ENCODE assay signal across 1 cellular context in the genomic region with DNA sequence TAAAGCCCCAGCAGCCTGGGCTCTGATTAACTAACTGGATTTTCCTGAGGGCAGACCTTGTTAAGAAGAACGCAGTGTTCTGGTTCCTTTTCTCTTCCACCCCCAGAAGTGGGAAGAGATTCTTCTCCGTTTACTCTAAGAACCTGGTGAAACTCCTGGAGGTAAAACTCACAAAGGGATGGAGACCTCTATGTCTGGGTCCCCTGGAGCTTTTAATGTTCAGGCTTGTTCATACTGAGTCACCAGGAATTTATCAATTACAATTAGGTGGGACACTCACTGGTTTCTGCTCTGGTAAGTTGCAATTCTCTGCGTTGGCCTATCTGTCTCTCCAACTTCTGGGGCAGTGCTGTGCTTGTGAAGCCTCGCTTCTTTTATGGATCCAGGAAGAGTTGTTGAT.
TF ChIP-seq lines count a peak whose summit lies in the region.

No MANE protein-coding gene starts in this region.

TF ChIP-seq in GM23338, 12 proteins besides CTCF, POLR2A, EP300 and RAD21 (continued from another document):
- TF ChIP-seq, protein P1, sequence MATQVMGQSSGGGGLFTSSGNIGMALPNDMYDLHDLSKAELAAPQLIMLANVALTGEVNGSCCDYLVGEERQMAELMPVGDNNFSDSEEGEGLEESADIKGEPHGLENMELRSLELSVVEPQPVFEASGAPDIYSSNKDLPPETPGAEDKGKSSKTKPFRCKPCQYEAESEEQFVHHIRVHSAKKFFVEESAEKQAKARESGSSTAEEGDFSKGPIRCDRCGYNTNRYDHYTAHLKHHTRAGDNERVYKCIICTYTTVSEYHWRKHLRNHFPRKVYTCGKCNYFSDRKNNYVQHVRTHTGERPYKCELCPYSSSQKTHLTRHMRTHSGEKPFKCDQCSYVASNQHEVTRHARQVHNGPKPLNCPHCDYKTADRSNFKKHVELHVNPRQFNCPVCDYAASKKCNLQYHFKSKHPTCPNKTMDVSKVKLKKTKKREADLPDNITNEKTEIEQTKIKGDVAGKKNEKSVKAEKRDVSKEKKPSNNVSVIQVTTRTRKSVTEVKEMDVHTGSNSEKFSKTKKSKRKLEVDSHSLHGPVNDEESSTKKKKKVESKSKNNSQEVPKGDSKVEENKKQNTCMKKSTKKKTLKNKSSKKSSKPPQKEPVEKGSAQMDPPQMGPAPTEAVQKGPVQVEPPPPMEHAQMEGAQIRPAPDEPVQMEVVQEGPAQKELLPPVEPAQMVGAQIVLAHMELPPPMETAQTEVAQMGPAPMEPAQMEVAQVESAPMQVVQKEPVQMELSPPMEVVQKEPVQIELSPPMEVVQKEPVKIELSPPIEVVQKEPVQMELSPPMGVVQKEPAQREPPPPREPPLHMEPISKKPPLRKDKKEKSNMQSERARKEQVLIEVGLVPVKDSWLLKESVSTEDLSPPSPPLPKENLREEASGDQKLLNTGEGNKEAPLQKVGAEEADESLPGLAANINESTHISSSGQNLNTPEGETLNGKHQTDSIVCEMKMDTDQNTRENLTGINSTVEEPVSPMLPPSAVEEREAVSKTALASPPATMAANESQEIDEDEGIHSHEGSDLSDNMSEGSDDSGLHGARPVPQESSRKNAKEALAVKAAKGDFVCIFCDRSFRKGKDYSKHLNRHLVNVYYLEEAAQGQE (IDR thresholded peaks at IDR 0.05; ENCODE audit: unreplicated experiment), result no peak
- TF ChIP-seq EZH2phosphoT487 (IDR thresholded peaks at IDR 0.05; ENCODE audit: unreplicated experiment) (no peak), POLR2AphosphoS5 (IDR thresholded peaks at IDR 0.05; ENCODE audit: low read depth) (no peak), EZH2 (IDR thresholded peaks at IDR 0.05; ENCODE audit: low read depth, unreplicated experiment) (no peak), ZNF331 (CRISPR knock-in tag; IDR thresholded peaks at IDR 0.05; ENCODE audit: low read depth) (no peak), CREB1 (CRISPR knock-in tag; IDR thresholded peaks at IDR 0.05; ENCODE audit: low read depth) (no peak)
- TF ChIP-seq, protein P2, sequence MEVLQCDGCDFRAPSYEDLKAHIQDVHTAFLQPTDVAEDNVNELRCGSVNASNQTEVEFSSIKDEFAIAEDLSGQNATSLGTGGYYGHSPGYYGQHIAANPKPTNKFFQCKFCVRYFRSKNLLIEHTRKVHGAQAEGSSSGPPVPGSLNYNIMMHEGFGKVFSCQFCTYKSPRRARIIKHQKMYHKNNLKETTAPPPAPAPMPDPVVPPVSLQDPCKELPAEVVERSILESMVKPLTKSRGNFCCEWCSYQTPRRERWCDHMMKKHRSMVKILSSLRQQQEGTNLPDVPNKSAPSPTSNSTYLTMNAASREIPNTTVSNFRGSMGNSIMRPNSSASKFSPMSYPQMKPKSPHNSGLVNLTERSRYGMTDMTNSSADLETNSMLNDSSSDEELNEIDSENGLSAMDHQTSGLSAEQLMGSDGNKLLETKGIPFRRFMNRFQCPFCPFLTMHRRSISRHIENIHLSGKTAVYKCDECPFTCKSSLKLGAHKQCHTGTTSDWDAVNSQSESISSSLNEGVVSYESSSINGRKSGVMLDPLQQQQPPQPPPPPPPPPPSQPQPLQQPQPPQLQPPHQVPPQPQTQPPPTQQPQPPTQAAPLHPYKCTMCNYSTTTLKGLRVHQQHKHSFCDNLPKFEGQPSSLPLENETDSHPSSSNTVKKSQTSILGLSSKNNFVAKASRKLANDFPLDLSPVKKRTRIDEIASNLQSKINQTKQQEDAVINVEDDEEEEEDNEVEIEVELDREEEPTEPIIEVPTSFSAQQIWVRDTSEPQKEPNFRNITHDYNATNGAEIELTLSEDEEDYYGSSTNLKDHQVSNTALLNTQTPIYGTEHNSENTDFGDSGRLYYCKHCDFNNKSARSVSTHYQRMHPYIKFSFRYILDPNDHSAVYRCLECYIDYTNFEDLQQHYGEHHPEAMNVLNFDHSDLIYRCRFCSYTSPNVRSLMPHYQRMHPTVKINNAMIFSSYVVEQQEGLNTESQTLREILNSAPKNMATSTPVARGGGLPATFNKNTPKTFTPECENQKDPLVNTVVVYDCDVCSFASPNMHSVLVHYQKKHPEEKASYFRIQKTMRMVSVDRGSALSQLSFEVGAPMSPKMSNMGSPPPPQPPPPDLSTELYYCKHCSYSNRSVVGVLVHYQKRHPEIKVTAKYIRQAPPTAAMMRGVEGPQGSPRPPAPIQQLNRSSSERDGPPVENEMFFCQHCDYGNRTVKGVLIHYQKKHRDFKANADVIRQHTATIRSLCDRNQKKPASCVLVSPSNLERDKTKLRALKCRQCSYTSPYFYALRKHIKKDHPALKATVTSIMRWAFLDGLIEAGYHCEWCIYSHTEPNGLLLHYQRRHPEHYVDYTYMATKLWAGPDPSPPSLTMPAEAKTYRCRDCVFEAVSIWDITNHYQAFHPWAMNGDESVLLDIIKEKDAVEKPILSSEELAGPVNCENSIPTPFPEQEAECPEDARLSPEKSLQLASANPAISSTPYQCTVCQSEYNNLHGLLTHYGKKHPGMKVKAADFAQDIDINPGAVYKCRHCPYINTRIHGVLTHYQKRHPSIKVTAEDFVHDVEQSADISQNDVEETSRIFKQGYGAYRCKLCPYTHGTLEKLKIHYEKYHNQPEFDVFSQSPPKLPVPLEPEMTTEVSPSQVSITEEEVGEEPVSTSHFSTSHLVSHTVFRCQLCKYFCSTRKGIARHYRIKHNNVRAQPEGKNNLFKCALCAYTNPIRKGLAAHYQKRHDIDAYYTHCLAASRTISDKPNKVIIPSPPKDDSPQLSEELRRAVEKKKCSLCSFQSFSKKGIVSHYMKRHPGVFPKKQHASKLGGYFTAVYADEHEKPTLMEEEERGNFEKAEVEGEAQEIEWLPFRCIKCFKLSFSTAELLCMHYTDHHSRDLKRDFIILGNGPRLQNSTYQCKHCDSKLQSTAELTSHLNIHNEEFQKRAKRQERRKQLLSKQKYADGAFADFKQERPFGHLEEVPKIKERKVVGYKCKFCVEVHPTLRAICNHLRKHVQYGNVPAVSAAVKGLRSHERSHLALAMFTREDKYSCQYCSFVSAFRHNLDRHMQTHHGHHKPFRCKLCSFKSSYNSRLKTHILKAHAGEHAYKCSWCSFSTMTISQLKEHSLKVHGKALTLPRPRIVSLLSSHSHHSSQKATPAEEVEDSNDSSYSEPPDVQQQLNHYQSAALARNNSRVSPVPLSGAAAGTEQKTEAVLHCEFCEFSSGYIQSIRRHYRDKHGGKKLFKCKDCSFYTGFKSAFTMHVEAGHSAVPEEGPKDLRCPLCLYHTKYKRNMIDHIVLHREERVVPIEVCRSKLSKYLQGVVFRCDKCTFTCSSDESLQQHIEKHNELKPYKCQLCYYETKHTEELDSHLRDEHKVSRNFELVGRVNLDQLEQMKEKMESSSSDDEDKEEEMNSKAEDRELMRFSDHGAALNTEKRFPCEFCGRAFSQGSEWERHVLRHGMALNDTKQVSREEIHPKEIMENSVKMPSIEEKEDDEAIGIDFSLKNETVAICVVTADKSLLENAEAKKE (CRISPR knock-in tag; IDR thresholded peaks at IDR 0.05), result no peak
TF ChIP-seq in GM23338: peak in this region for 0.
